19 cellular contexts compared by ENCODE assay signal in genomic region chr2:237444026-237444425, GRCh38. TPM values are rescaled to one million over a fixed set of nuclear protein-coding genes. Genes with fewer than 3 reads are reported as not detected.
"Had no signal": no experiment of that assay in that cellular context is flagged by ENCODE, and none has a peak within 500 bp of the region (broad histone marks: within the 10 kb centered on the region; RNA-seq: fewer than 3 reads in every experiment).

No MANE protein-coding gene starts in this region.

- H3K4me1 Mint-ChIP-seq: naive B cell had no signal

- H3K4me1 ChIP-seq: neural progenitor cell had no signal

- H3K27me3 Mint-ChIP-seq: activated CD8-positive, alpha-beta memory T cell treated with anti-CD3 and anti-CD28 coated beads, Interleukin-2, amount 10 ng/mL, durations not matched to agents 7 days and 5 days; activated naive CD8-positive, alpha-beta T cell treated with anti-CD3 and anti-CD28 coated beads, Interleukin-2, amount 10 ng/mL, durations not matched to agents 7 days and 5 days; activated T-helper 17 cell treated with anti-CD3 and anti-CD28 coated beads, Interleukin-2, amount 50 U/mL, for 72 hours had no signal

- H3K4me2 ChIP-seq: neural progenitor cell had no signal

- DNase-seq: activated CD4-positive, CD25-positive, alpha-beta regulatory T cell treated with anti-CD3 and anti-CD28 coated beads, Interleukin-2, amount 50 U/mL, for 72 hours; activated CD8-positive, alpha-beta memory T cell treated with anti-CD3 and anti-CD28 coated beads, Interleukin-2, amount 10 ng/mL, durations not matched to agents 7 days and 5 days; activated naive CD8-positive, alpha-beta T cell treated with anti-CD3 and anti-CD28 coated beads, Interleukin-2, amount 10 ng/mL, durations not matched to agents 7 days and 5 days; amygdala; cerebellar nuclear complex; foreskin fibroblast; left colon; mesendoderm; naive B cell; stimulated activated CD4-positive, alpha-beta T cell treated with anti-CD3 and anti-CD28 coated beads, Interleukin-2, amount 100 ng/mL, for 48 hours; stimulated activated naive CD8-positive, alpha-beta T cell treated with anti-CD3 and anti-CD28 coated beads, Interleukin-15, Interleukin-2, amounts not matched to agents 100 U/mL and 50 U/mL, for 24 hours; upper lobe of left lung had no signal

- H3K36me3 ChIP-seq: neural progenitor cell, upper lobe of left lung had no signal

- H3K27me3 ChIP-seq: neural progenitor cell, upper lobe of left lung had no signal

- H3K9me3 ChIP-seq: upper lobe of left lung had no signal

- H3K4me3 ChIP-seq: coronary artery, neural progenitor cell, upper lobe of left lung had no signal

- H3K27ac ChIP-seq: coronary artery, neural progenitor cell, upper lobe of left lung, VCaP had no signal

- H3K4me3 Mint-ChIP-seq: activated CD8-positive, alpha-beta memory T cell treated with anti-CD3 and anti-CD28 coated beads, Interleukin-2, amount 10 ng/mL, durations not matched to agents 7 days and 5 days; activated naive CD8-positive, alpha-beta T cell treated with anti-CD3 and anti-CD28 coated beads, Interleukin-2, amount 10 ng/mL, durations not matched to agents 7 days and 5 days; activated T-helper 17 cell treated with anti-CD3 and anti-CD28 coated beads, Interleukin-2, amount 50 U/mL, for 72 hours; naive B cell; neural progenitor cell had no signal

- H2AFZ ChIP-seq: neural progenitor cell had no signal

- H3K36me3 Mint-ChIP-seq: activated naive CD8-positive, alpha-beta T cell treated with anti-CD3 and anti-CD28 coated beads, Interleukin-2, amount 10 ng/mL, durations not matched to agents 7 days and 5 days; naive B cell; neural progenitor cell had no signal

- H3K9ac ChIP-seq: neural progenitor cell had no signal

- H3K9me3 Mint-ChIP-seq: activated T-helper 17 cell treated with anti-CD3 and anti-CD28 coated beads, Interleukin-2, amount 50 U/mL, for 72 hours; neural progenitor cell had no signal

- H3K27ac Mint-ChIP-seq: activated CD8-positive, alpha-beta memory T cell treated with anti-CD3 and anti-CD28 coated beads, Interleukin-2, amount 10 ng/mL, durations not matched to agents 7 days and 5 days; activated naive CD8-positive, alpha-beta T cell treated with anti-CD3 and anti-CD28 coated beads, Interleukin-2, amount 10 ng/mL, durations not matched to agents 7 days and 5 days; activated T-helper 17 cell treated with anti-CD3 and anti-CD28 coated beads, Interleukin-2, amount 50 U/mL, for 72 hours; naive B cell; neural progenitor cell had no signal

- ATAC-seq: activated CD8-positive, alpha-beta memory T cell treated with anti-CD3 and anti-CD28 coated beads, Interleukin-2, amount 10 ng/mL, durations not matched to agents 7 days and 5 days; activated T-helper 17 cell treated with anti-CD3 and anti-CD28 coated beads, Interleukin-2, amount 50 U/mL, for 72 hours; left colon; sciatic nerve; stimulated activated naive CD8-positive, alpha-beta T cell treated with anti-CD3 and anti-CD28 coated beads, Interleukin-15, Interleukin-2, amounts not matched to agents 100 U/mL and 50 U/mL, for 24 hours had no signal

RNA-seq across cellular contexts. Expression of gene COL6A3, which starts 30.1 kb away (rescaled TPM):
- polyA plus RNA-seq: keratinocyte had no signal

RNA-seq across cellular contexts. Expression of gene MLPH, which starts 43.0 kb away (rescaled TPM):
- total RNA-seq: activated CD8-positive, alpha-beta memory T cell treated with anti-CD3 and anti-CD28 coated beads, Interleukin-2, amount 10 ng/mL, durations not matched to agents 7 days and 5 days; activated naive CD8-positive, alpha-beta T cell treated with anti-CD3 and anti-CD28 coated beads, Interleukin-2, amount 10 ng/mL, durations not matched to agents 7 days and 5 days; activated T-helper 17 cell treated with anti-CD3 and anti-CD28 coated beads, Interleukin-2, amount 50 U/mL, for 72 hours; T-helper 2 cell treated with Interferon-gamma antibody and Interleukin-4, amounts not matched to agents 100 ng/mL and 5 ng/mL, for 36 hours had no signal
